Comparison of ENCODE assay signal across 8 cellular contexts in the genomic region with DNA sequence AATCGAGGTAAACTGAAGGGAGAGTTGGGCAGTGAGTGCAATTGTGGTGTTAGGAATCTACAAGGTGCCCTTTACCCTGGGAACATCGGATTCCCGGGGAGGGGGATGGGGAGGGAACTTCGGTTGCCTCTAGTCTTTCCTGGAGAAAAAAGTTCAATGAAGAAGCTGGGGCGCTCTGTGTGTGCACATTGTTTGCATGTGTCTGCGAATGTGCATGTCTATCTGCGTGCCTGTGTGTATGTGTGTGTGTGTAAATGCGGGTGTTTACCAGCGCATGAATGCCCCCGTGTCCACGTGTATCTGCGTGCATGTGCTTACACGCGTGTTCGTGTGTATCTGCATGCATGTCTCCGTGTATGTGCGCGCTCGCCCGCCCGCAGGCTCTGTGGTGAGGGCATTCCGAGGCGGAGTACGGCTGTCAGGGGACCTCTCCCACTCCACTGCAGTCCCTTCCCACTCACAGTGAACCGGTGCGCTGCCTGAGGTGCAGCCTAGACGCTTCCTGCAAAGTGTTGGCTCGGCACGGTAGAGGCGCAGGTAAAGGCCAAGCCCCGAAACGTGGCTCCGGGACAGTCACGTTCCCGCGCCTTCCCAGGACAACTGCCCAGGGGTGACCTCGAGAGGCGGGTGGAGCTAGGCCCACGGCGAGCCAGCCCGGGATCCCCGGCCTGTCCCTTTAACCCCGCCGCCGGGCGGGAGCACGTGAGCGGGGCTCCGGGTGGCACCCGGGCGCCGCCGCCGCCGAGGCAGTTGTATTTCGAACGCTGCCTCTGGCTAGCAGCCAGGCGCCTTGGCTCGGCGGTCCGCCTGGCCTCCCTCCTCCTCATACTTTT. TPM values are rescaled to one million over a fixed set of nuclear protein-coding genes. Genes with fewer than 3 reads are reported as not detected.
DNase-seq lines count a peak whose midpoint lies in the region; ATAC-seq and TF ChIP-seq lines count a peak whose summit lies in the region.

No MANE protein-coding gene starts in this region.

- no peaks in the 10 kb centered on the region for H3K27me3 ChIP-seq in Panc1 (ENCODE audit: control insufficient read depth, insufficient read depth, low read length)
- H3K27me3 ChIP-seq in dorsolateral prefrontal cortex: peaks cover 3 to 100% (median 70%) of the 10 kb centered on the region in 45 donors
- H3K27me3 ChIP-seq in lower lobe of right lung (ENCODE audit: low read depth): peaks cover 81% of the 10 kb centered on the region
- H3K27me3 ChIP-seq in transverse colon: peaks cover 89% of the 10 kb centered on the region

- no peak for TF ChIP-seq CTCF in Panc1 (IDR thresholded peaks at IDR 0.05)
- TF ChIP-seq CTCF in dorsolateral prefrontal cortex (IDR thresholded peaks at IDR 0.05 in 54 of 56, conservative IDR thresholded peaks at IDR 0.05 in 2 of 56; ENCODE audit: low read depth in 1 of 56, partially characterized antibody in 56 of 56): no peak
- no peak for TF ChIP-seq CTCF in lower lobe of right lung (IDR thresholded peaks at IDR 0.05)
- TF ChIP-seq CTCF in transverse colon (IDR thresholded peaks at IDR 0.05): no peak

- peak; percentile 12 for TF ChIP-seq POLR2A in transverse colon (IDR thresholded peaks at IDR 0.05)

- POLR2A ChIA-PET in Panc1 (lab: Charles Lee): interaction anchor here (0.6 kb wide), 1 partner anchor 405 kb away, joined by 3 read pairs; no protein-coding TSS in a partner anchor

- DNase-seq in Right ventricle myocardium inferior (ENCODE audit: missing footprints): peak; percentile 71
- no peak for DNase-seq in cardiac septum (ENCODE audit: low spot score)
- DNase-seq in Panc1 (ENCODE audit: low read depth, low spot score): peak; percentile 69
- DNase-seq in dorsolateral prefrontal cortex: no peak
- DNase-seq in lower lobe of right lung: peak; percentile 46
- DNase-seq in transverse colon: peak; percentile 73
- no peak for DNase-seq in NCI-H446 treated with DMSO at 0.1 percent for 48 hours (lab: John Stamatoyannopoulos, UW)

- intact Hi-C loops in Right ventricle myocardium inferior (cut with DNase I): loop anchor here (10.0 kb wide), 2 partner anchors 121 to 161 kb away; no protein-coding TSS in a partner anchor
- intact Hi-C loops in cardiac septum (cut with DNase I): no loop called here
- intact Hi-C loops in Panc1 (cut with micrococcal nuclease; ENCODE audit: unreplicated experiment): loop anchor here (1.0 to 10.0 kb wide), 2 partner anchors 79 to 221 kb away; no protein-coding TSS in a partner anchor
- intact Hi-C loops in dorsolateral prefrontal cortex (cut with DNase I): no loop called here
- intact Hi-C loops in lower lobe of right lung (cut with DNase I): no loop called here
- intact Hi-C loops in transverse colon (cut with DNase I; ENCODE audit: low total_unique reads): no loop called here

- BruUV-seq in Panc1 (replicated peaks; lab: Mats Ljungman, UMichigan): no TSS peak

- CTCF ChIA-PET in Panc1 (lab: Charles Lee): interaction anchor here (0.6 kb wide), 1 partner anchor 220 kb away, joined by 3 read pairs; no protein-coding TSS in a partner anchor

- WGBS in transverse colon (ENCODE audit: low coverage in 1 of 2), 2 donors: 0 to 3% methylated on average over 4 to 61 of the region's 61 CpGs

- H3K4me1 ChIP-seq in Panc1 (ENCODE audit: control insufficient read depth, insufficient read depth, low read length): peaks cover 33% of the 10 kb centered on the region
- H3K4me1 ChIP-seq in lower lobe of right lung: peaks cover 34% of the 10 kb centered on the region
- peaks cover 8 to 35% (median 23%) of the 10 kb centered on the region in 4 donors for H3K4me1 ChIP-seq in transverse colon

- peaks cover 2% of the 10 kb centered on the region for H3K36me3 ChIP-seq in Panc1 (ENCODE audit: control insufficient read depth, insufficient read depth, low read length)
- no peaks in the 10 kb centered on the region for H3K36me3 ChIP-seq in lower lobe of right lung
- H3K36me3 ChIP-seq in transverse colon: no peaks in the 10 kb centered on the region

- in situ Hi-C loops in Panc1 (cut with HindIII; ENCODE audit: low pct_unique_long_range_greater_than_20kb, low sequenced_read_pairs): no loop called here
- in situ Hi-C loops in transverse colon (cut with MboI; ENCODE audit: low pct_ligation_motif_present in 1 of 4, low pct_unique_long_range_greater_than_20kb in 1 of 4, low sequenced_read_pairs in 3 of 4): no loop called here

- no peaks in the 10 kb centered on the region for H3K9me3 ChIP-seq in Panc1 (ENCODE audit: control insufficient read depth, insufficient read depth, low read depth, low read length)
- H3K9me3 ChIP-seq in lower lobe of right lung: no peaks in the 10 kb centered on the region
- H3K9me3 ChIP-seq in transverse colon: no peaks in the 10 kb centered on the region

- H3K27ac ChIP-seq in Panc1 (ENCODE audit: low read length) (peak overlapping the region; percentile 97), dorsolateral prefrontal cortex (no peak overlapping the region), lower lobe of right lung (no peak overlapping the region), transverse colon (peak overlapping the region; percentile 75 to 79 (median 76))

- no peak for TF ChIP-seq EP300 in transverse colon (IDR thresholded peaks at IDR 0.05; ENCODE audit: low read depth)

- ATAC-seq in Right ventricle myocardium inferior (peak; percentile 26), Panc1 (peak; percentile 65), lower lobe of right lung (peak; percentile 53 to 61), GM18520 (IDR thresholded peaks at IDR 0.05; ENCODE audit: unreplicated experiment) (no peak)

- H3K4me3 ChIP-seq in Panc1 (ENCODE audit: low read depth in 2 of 2, low read length in 2 of 2) (peak overlapping the region; percentile 79 to 82), dorsolateral prefrontal cortex (peak overlapping the region; percentile 28 to 75 (median 52)), lower lobe of right lung (peak overlapping the region; percentile 56), transverse colon (peak overlapping the region; percentile 0 to 61 (median 56))

RNA-seq across cellular contexts. Expression of a gene that starts 0.6 kb away (rescaled TPM):
- total RNA-seq in Right ventricle myocardium inferior (not detected), cardiac septum (0.24 TPM), Panc1 (2021; ENCODE audit: unreplicated experiment) (61.4 TPM), dorsolateral prefrontal cortex (1 to 10 TPM in 3 of 120 experiments, under 1 TPM in 43, not detected in 74; 0.04 to 1.4 (median 0.31) TPM), lower lobe of right lung (not detected), transverse colon (10 to 100 TPM in 2 of 4 donors, 1 to 10 TPM in 2; 7.4 to 15.7 (median 10.4) TPM)
- polyA plus RNA-seq in Panc1 (2012; ENCODE audit: insufficient read length): 66.2 TPM

Comparison
In these comparisons a context has a peak if more than half of its experiments do, and no peak if none do; other contexts are left out.
1. DNase-seq: peak in Right ventricle myocardium inferior (single experiment), Panc1 (single experiment), lower lobe of right lung (single experiment) and transverse colon (single experiment); none in cardiac septum (single experiment), dorsolateral prefrontal cortex (0 of 10) and NCI-H446 treated with DMSO at 0.1 percent for 48 hours (single experiment).
2. intact Hi-C loops: an anchor here in Right ventricle myocardium inferior (10.0 kb wide) and Panc1 (1.0 to 10.0 kb wide); none called in cardiac septum, dorsolateral prefrontal cortex, lower lobe of right lung and transverse colon.
3. H3K27ac ChIP-seq: peak in Panc1 (single experiment) and transverse colon (4 of 4); none in dorsolateral prefrontal cortex (0 of 59) and lower lobe of right lung (single experiment).
4. Peak in every context shown above with its lines, with median percentiles within 50 percentile points of each other: H3K4me3 ChIP-seq.